In genomic region chr4:147683717-147684700, GRCh38 we compare ENCODE assay signal across 8 cellular contexts. TPM values are rescaled to one million over a fixed set of nuclear protein-coding genes. Genes with fewer than 3 reads are reported as not detected.
DNase-seq lines count a peak whose midpoint lies in the region; ATAC-seq, FAIRE-seq and TF ChIP-seq lines count a peak whose summit lies in the region.

PRMT9 (minus strand) TSS chr4:147684163; CDS start chr4:147683987, 176 bp downstream.

- TF ChIP-seq POLR2A in GM12891 (IDR thresholded peaks at IDR 0.05; ENCODE audit: low read depth, low read length), result peak; percentile 93

- peaks cover 31 to 40% (median 33%) of the 10 kb centered on the region in 3 donors for H3K4me1 Mint-ChIP-seq in T-cell

- H3K4me3 Mint-ChIP-seq in T-cell, result peak within 1 kb of the TSS; percentile 90 to 93 (median 93)

- H3K9me3 Mint-ChIP-seq in T-cell, result no peaks in the 10 kb centered on the region

- H3K4me3 ChIP-seq in upper lobe of right lung, result peak within 1 kb of the TSS; percentile 86

- CTCF ChIA-PET in T-cell (lab: Charles Lee), result interaction anchor here (0.6 to 2.8 kb wide), 6 partner anchors 41 to 759 kb away, joined by 3 to 28 read pairs (median 4); partner anchors contain the start of genes TMEM184C (in 2 of the 2) and ARHGAP10 (in 1 of the 2)

- DNase-seq in GM12891 (ENCODE audit: insufficient read length, low spot score), result peak; percentile 91
- peak; percentile 75 for DNase-seq in NCI-H1105 treated with DMSO at 0.1 percent for 48 hours (lab: John Stamatoyannopoulos, UW)
- peak; percentile 73 to 90 (median 83) for DNase-seq in T-cell
- peak; percentile 82 for DNase-seq in amniotic stem cell (lab: John Stamatoyannopoulos, UW)
- peak; percentile 93 for DNase-seq in left cardiac atrium
- DNase-seq in posterior vena cava (ENCODE audit: low spot score), result peak; percentile 97
- DNase-seq in upper lobe of right lung, result peak; percentile 96

- FAIRE-seq in GM12891 (lab: Jason Lieb, UNC), result peak; percentile 100

- peaks cover 9% of the 10 kb centered on the region for H3K36me3 Mint-ChIP-seq in T-cell

- H3K4me1 ChIP-seq in upper lobe of right lung, result peaks cover 14% of the 10 kb centered on the region

- peaks cover 2% of the 10 kb centered on the region for H3K36me3 ChIP-seq in upper lobe of right lung

- peaks cover 8 to 10% of the 10 kb centered on the region in 2 donors for H3K27me3 Mint-ChIP-seq in T-cell

- H3K9me3 ChIP-seq in upper lobe of right lung, result no peaks in the 10 kb centered on the region

- TF ChIP-seq CTCF in upper lobe of right lung (IDR thresholded peaks at IDR 0.05), result no peak

- ATAC-seq in HG02678 (IDR thresholded peaks at IDR 0.05; ENCODE audit: unreplicated experiment) (peak; percentile 99), T-cell (replicated peaks in 1 of 4) (peak; percentile 97 to 100 (median 99)), left cardiac atrium (peak; percentile 100), upper lobe of right lung (peak; percentile 100)

- intact Hi-C loops in left cardiac atrium (cut with DNase I), result no loop called here
- intact Hi-C loops in posterior vena cava (cut with DNase I), result no loop called here
- intact Hi-C loops in upper lobe of right lung (cut with DNase I), result no loop called here

- peak within 1 kb of the TSS; percentile 90 for H3K27ac ChIP-seq in upper lobe of right lung

- H3K27me3 ChIP-seq in upper lobe of right lung, result no peaks in the 10 kb centered on the region

- peak within 1 kb of the TSS; percentile 95 for H3K27ac Mint-ChIP-seq in T-cell

- POLR2A ChIA-PET in T-cell (lab: Charles Lee), result interaction anchor here (0.5 to 3.7 kb wide), 15 partner anchors 13 to 1097 kb away, joined by 3 to 47 read pairs (median 4); partner anchors contain the start of genes TMEM184C (in 2 of the 2) and ARHGAP10 (in 1 of the 2)

TF ChIP-seq in GM12891, 5 proteins besides CTCF, POLR2A, EP300 and RAD21:
- TF ChIP-seq SPI1 (IDR thresholded peaks at IDR 0.05; ENCODE audit: low read depth, low read length) (no peak), POU2F2 (IDR thresholded peaks at IDR 0.05; ENCODE audit: low read depth, low read length) (no peak), POLR2AphosphoS5 (IDR thresholded peaks at IDR 0.05; ENCODE audit: low read depth, low read length) (peak; percentile 91), PAX5 (IDR thresholded peaks at IDR 0.05; ENCODE audit: insufficient read depth, low read length, severe bottlenecking) (peak; percentile 78), TAF1 (IDR thresholded peaks at IDR 0.05; ENCODE audit: low read depth, low read length) (no peak; the same call in 1 of the 2 replicates)
TF ChIP-seq in GM12891: peak in this region for 2.

RNA-seq across cellular contexts. Expression of gene PRMT9, which starts in this region (rescaled TPM):
- 3.9 TPM for polyA plus RNA-seq in GM12891 (2012; ENCODE audit: low read depth, missing spikeins)
- total RNA-seq in T-cell (10 to 100 TPM in 3 of 5 donors, 1 to 10 TPM in 2; 9.8 to 17.3 (median 12.3) TPM), left cardiac atrium (1 to 10 TPM; 6.1 to 7.5 TPM), posterior vena cava (10 to 100 TPM in 1 of 2 donors, 1 to 10 TPM in 1; 9.2 to 10.7 TPM), upper lobe of right lung (11.5 TPM)

Comparison
In these comparisons a context has a peak if more than half of its experiments do, and no peak if none do; other contexts are left out.
1. Peak in every context shown above with its lines: DNase-seq, ATAC-seq, H3K4me3 ChIP-seq and H3K27ac ChIP-seq.